In the genomic region with DNA sequence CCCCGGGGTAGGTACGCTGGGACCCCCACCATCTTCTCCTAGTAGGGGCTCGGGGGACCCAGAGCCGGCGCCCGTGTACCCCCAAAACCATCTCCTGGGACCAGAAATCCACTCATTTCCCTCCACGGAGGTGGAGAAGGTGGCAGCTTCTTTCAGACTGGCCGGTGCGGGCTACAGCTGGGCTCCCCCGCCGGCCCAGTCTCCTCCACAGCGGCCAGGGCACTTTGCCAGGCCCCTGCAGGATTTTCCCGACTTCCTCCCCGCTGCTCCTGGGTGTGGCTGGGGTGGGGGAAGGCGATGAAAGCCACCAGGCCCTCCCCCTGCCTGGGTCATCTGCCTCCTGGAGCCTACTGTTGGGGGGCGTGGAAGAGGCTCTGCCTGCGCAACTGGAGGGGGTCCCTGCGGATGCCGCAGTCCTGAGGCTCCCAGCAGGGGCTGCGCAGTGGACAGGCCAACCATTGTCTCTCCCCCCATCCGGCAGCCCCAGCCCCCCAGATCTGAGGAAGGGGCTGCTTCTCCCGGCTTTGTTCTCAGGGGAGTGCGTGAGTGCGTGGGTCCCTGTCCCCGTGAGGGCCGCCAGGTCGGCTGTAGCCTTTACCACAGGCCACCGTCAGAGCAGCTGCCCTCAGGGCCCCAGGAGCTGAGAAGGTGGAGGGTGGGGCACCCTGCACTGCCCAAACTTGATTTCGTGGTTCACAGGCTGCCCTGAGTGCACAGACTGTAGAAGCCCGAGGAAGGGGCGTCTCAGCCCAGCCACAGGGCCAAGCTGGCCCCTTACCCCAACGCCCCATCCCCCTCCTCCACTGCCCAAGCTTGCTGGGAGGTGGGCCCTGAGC, we compare ENCODE assay signal across 9 cellular contexts. TPM values are rescaled to one million over a fixed set of nuclear protein-coding genes. Genes with fewer than 3 reads are reported as not detected.
A peak's percentile ranks its signal among the peaks of the same experiment; 100 is the strongest.
DNase-seq lines count a peak whose midpoint lies in the region; ATAC-seq and TF ChIP-seq lines count a peak whose summit lies in the region.
"Had no signal": no experiment of that assay in that cellular context is flagged by ENCODE, and none has a peak within 500 bp of the region (broad histone marks: within the 10 kb centered on the region; RNA-seq: fewer than 3 reads in every experiment).

No MANE protein-coding gene starts in this region.

- H3K9me3 Mint-ChIP-seq in activated naive CD4-positive, alpha-beta T cell treated with anti-CD3 and anti-CD28 coated beads for 36 hours, result no peaks in the 10 kb centered on the region
- H3K9me3 Mint-ChIP-seq in natural killer cell treated with Interleukin-12 subunit alpha and Interleukin-12 subunit beta and Interleukin-15 and Interleukin-18, amount 100 ng/mL, for 72 hours, result no peaks in the 10 kb centered on the region

- H3K36me3 Mint-ChIP-seq in activated naive CD4-positive, alpha-beta T cell treated with anti-CD3 and anti-CD28 coated beads for 36 hours (ENCODE audit: low read depth), result no peaks in the 10 kb centered on the region
- H3K36me3 Mint-ChIP-seq in natural killer cell treated with Interleukin-12 subunit alpha and Interleukin-12 subunit beta and Interleukin-15 and Interleukin-18, amount 100 ng/mL, for 72 hours, result no peaks in the 10 kb centered on the region

- no peak for DNase-seq in activated naive CD4-positive, alpha-beta T cell treated with anti-CD3 and anti-CD28 coated beads for 36 hours
- DNase-seq in activated naive CD4-positive, alpha-beta T cell treated with Interleukin-2 at 50 U/mL for 16 hours, result no peak
- DNase-seq in RPMI8226 (peak; percentile 59), erythroblast (lab: John Stamatoyannopoulos, UW) (peak; percentile 43 to 56), posterior cingulate gyrus (no peak)
- DNase-seq in natural killer cell treated with Interleukin-12 subunit alpha and Interleukin-12 subunit beta and Interleukin-15 and Interleukin-18, amount 100 ng/mL, for 72 hours (ENCODE audit: low spot score), result no peak
- no peak for DNase-seq in activated CD8-positive, alpha-beta memory T cell treated with anti-CD3 and anti-CD28 coated beads, Interleukin-2, amount 50 U/mL, for 48 hours

- CTCF ChIA-PET in activated naive CD4-positive, alpha-beta T cell treated with anti-CD3 and anti-CD28 coated beads for 36 hours (lab: Charles Lee), result no interaction called here

- no peak for ATAC-seq in natural killer cell treated with Interleukin-12 subunit alpha and Interleukin-12 subunit beta and Interleukin-15 and Interleukin-18, amount 100 ng/mL, for 72 hours
- no peak for ATAC-seq in GM21447 (IDR thresholded peaks at IDR 0.05; ENCODE audit: unreplicated experiment)

- TF ChIP-seq POLR2A in erythroblast (IDR thresholded peaks at IDR 0.05; ENCODE audit: low read length), result no peak

- no peak overlapping the region for H3K27ac Mint-ChIP-seq in activated naive CD4-positive, alpha-beta T cell treated with anti-CD3 and anti-CD28 coated beads for 36 hours
- H3K27ac Mint-ChIP-seq in natural killer cell treated with Interleukin-12 subunit alpha and Interleukin-12 subunit beta and Interleukin-15 and Interleukin-18, amount 100 ng/mL, for 72 hours, result no peak overlapping the region

- H3K4me3 Mint-ChIP-seq in activated naive CD4-positive, alpha-beta T cell treated with anti-CD3 and anti-CD28 coated beads for 36 hours, result peak overlapping the region; percentile 46
- peak overlapping the region; percentile 22 for H3K4me3 Mint-ChIP-seq in natural killer cell treated with Interleukin-12 subunit alpha and Interleukin-12 subunit beta and Interleukin-15 and Interleukin-18, amount 100 ng/mL, for 72 hours

- peaks cover 4% of the 10 kb centered on the region for H3K27me3 Mint-ChIP-seq in activated naive CD4-positive, alpha-beta T cell treated with anti-CD3 and anti-CD28 coated beads for 36 hours (ENCODE audit: low read depth)
- H3K27me3 Mint-ChIP-seq in natural killer cell treated with Interleukin-12 subunit alpha and Interleukin-12 subunit beta and Interleukin-15 and Interleukin-18, amount 100 ng/mL, for 72 hours, result peaks cover 0 to 2% of the 10 kb centered on the region in 2 donors

- intact Hi-C loops in activated naive CD4-positive, alpha-beta T cell treated with anti-CD3 and anti-CD28 coated beads for 36 hours (cut with micrococcal nuclease), result no loop called here
- intact Hi-C loops in posterior cingulate gyrus (cut with DNase I), result no loop called here

- peaks cover 10% of the 10 kb centered on the region for H3K4me1 Mint-ChIP-seq in activated naive CD4-positive, alpha-beta T cell treated with anti-CD3 and anti-CD28 coated beads for 36 hours (ENCODE audit: low read depth)
- peaks cover 4 to 8% of the 10 kb centered on the region in 2 donors for H3K4me1 Mint-ChIP-seq in natural killer cell treated with Interleukin-12 subunit alpha and Interleukin-12 subunit beta and Interleukin-15 and Interleukin-18, amount 100 ng/mL, for 72 hours (ENCODE audit: low read depth in 2 of 2)

RNA-seq across cellular contexts. Expression of a gene that starts 1.3 kb away (rescaled TPM):
- 10 to 100 TPM; 30.5 to 35.1 TPM for total RNA-seq in activated naive CD4-positive, alpha-beta T cell treated with anti-CD3 and anti-CD28 coated beads for 36 hours
- 1 to 10 TPM; 9.3 to 9.4 TPM for total RNA-seq in natural killer cell treated with Interleukin-12 subunit alpha and Interleukin-12 subunit beta and Interleukin-15 and Interleukin-18, amount 100 ng/mL, for 72 hours

RNA-seq across cellular contexts. Expression of a gene that starts 7.9 kb away (rescaled TPM):
- 100 to 1,000 TPM; 143 to 147 TPM for total RNA-seq in activated naive CD4-positive, alpha-beta T cell treated with anti-CD3 and anti-CD28 coated beads for 36 hours
- 10 to 100 TPM; 15.2 to 44.3 TPM for total RNA-seq in natural killer cell treated with Interleukin-12 subunit alpha and Interleukin-12 subunit beta and Interleukin-15 and Interleukin-18, amount 100 ng/mL, for 72 hours

RNA-seq across cellular contexts. Expression of a gene that starts 21.3 kb away (rescaled TPM):
- 1 to 10 TPM; 4.1 to 4.7 TPM for total RNA-seq in activated naive CD4-positive, alpha-beta T cell treated with anti-CD3 and anti-CD28 coated beads for 36 hours
- not detected for total RNA-seq in natural killer cell treated with Interleukin-12 subunit alpha and Interleukin-12 subunit beta and Interleukin-15 and Interleukin-18, amount 100 ng/mL, for 72 hours

RNA-seq across cellular contexts. Expression of a gene that starts 39.3 kb away (rescaled TPM):
- total RNA-seq in activated naive CD4-positive, alpha-beta T cell treated with anti-CD3 and anti-CD28 coated beads for 36 hours, result not detected
- total RNA-seq in natural killer cell treated with Interleukin-12 subunit alpha and Interleukin-12 subunit beta and Interleukin-15 and Interleukin-18, amount 100 ng/mL, for 72 hours, result not detected
- total RNA-seq: dermis microvascular lymphatic vessel endothelial cell had no signal

RNA-seq across cellular contexts. Expression of a gene that starts 52.9 kb away (rescaled TPM):
- not detected for total RNA-seq in activated naive CD4-positive, alpha-beta T cell treated with anti-CD3 and anti-CD28 coated beads for 36 hours
- not detected for total RNA-seq in natural killer cell treated with Interleukin-12 subunit alpha and Interleukin-12 subunit beta and Interleukin-15 and Interleukin-18, amount 100 ng/mL, for 72 hours

Comparison
In these comparisons a context has a peak if more than half of its experiments do, and no peak if none do; other contexts are left out.
1. DNase-seq: peak in RPMI8226 (single experiment) and erythroblast (2 of 2); none in activated naive CD4-positive, alpha-beta T cell treated with anti-CD3 and anti-CD28 coated beads for 36 hours (single experiment), activated naive CD4-positive, alpha-beta T cell treated with Interleukin-2 at 50 U/mL for 16 hours (single experiment), natural killer cell treated with Interleukin-12 subunit alpha and Interleukin-12 subunit beta and Interleukin-15 and Interleukin-18, amount 100 ng/mL, for 72 hours (single experiment), activated CD8-positive, alpha-beta memory T cell treated with anti-CD3 and anti-CD28 coated beads, Interleukin-2, amount 50 U/mL, for 48 hours (single experiment) and posterior cingulate gyrus (0 of 10).
2. RNA of a gene that starts 21.3 kb away (total RNA-seq): 4.1 to 4.7 TPM in activated naive CD4-positive, alpha-beta T cell treated with anti-CD3 and anti-CD28 coated beads for 36 hours; not detected in natural killer cell treated with Interleukin-12 subunit alpha and Interleukin-12 subunit beta and Interleukin-15 and Interleukin-18, amount 100 ng/mL, for 72 hours; every median in the first group is over 4 times any median in the second.